12 cellular contexts compared by ENCODE assay signal in genomic region chr3:169667710-169668080, GRCh38. TPM values are rescaled to one million over a fixed set of nuclear protein-coding genes. Genes with fewer than 3 reads are reported as not detected.
DNase-seq lines count a peak whose midpoint lies in the region; ATAC-seq and TF ChIP-seq lines count a peak whose summit lies in the region.
"Had no signal": no experiment of that assay in that cellular context is flagged by ENCODE, and none has a peak within 500 bp of the region (broad histone marks: within the 10 kb centered on the region; RNA-seq: fewer than 3 reads in every experiment).

No MANE protein-coding gene starts in this region.

- peaks cover 31 to 43% (median 40%) of the 10 kb centered on the region in 3 donors for H3K4me1 Mint-ChIP-seq in naive B cell
- H3K4me1 Mint-ChIP-seq in CD14-positive monocyte: peaks cover 37% of the 10 kb centered on the region

- intact Hi-C loops in left ventricle myocardium inferior (cut with micrococcal nuclease) (loop anchor here (5.0 to 10.0 kb wide), 2 partner anchors 520 to 623 kb away; no protein-coding TSS in a partner anchor), mammary epithelial cell (cut with micrococcal nuclease) (loop anchor here (1.0 to 10.0 kb wide), 3 partner anchors 163 to 715 kb away; no protein-coding TSS in a partner anchor), aorta (cut with DNase I) (loop anchor here (5.0 to 10.0 kb wide), 6 partner anchors 100 to 625 kb away; partner anchors contain the start of genes ACTRT3 (in 1 of the 2) and TERC (in 1 of the 2)), dorsolateral prefrontal cortex (cut with DNase I) (loop anchor here in 1 of 2 donors (10.0 kb wide), 2 partner anchors 443 to 803 kb away; no protein-coding TSS in a partner anchor), CD14-positive monocyte (cut with micrococcal nuclease) (no loop called here)

- H3K4me2 ChIP-seq in mammary epithelial cell (ENCODE audit: insufficient read depth, low read depth, low read length): peak overlapping the region; percentile 14

- H3K27ac ChIP-seq in left ventricle myocardium inferior (replicated peaks) (no peak overlapping the region), right atrium auricular region (no peak overlapping the region), mammary epithelial cell (ENCODE audit: insufficient read depth, low read depth, low read length) (no peak overlapping the region), aorta (ENCODE audit: low read depth in 1 of 2, low read length in 2 of 2) (no peak overlapping the region), dorsolateral prefrontal cortex (no peak overlapping the region)
- H3K27ac ChIP-seq: BLaER1 treated with 17β-estradiol and CSF1 and Interleukin-3, amounts not matched to agents 10 nM and 100 nM had no signal

- H3K4me3 Mint-ChIP-seq in naive B cell: peak overlapping the region in 6 of 8 donors; percentile 47 to 88 (median 68)
- peak overlapping the region in 1 of 2 donors; percentile 85 for H3K4me3 Mint-ChIP-seq in CD14-positive monocyte

- CTCF ChIA-PET in mammary epithelial cell (lab: Charles Lee; ENCODE audit: low non-redundant PET): interaction anchor here (0.9 kb wide), 1 partner anchor 646 kb away, joined by 6 read pairs; no protein-coding TSS in a partner anchor

- no peaks in the 10 kb centered on the region for H3K79me2 ChIP-seq in mammary epithelial cell (ENCODE audit: insufficient read depth, low read length)

- no peak for TF ChIP-seq CTCF in left ventricle myocardium inferior (IDR thresholded peaks at IDR 0.05; ENCODE audit: borderline replicate concordance)
- no peak for TF ChIP-seq CTCF in right atrium auricular region (IDR thresholded peaks at IDR 0.05)
- no peak for TF ChIP-seq CTCF in mammary epithelial cell (conservative IDR thresholded peaks at IDR 0.05 in 1 of 2, IDR thresholded peaks at IDR 0.05 in 1 of 2; ENCODE audit: extremely low read depth in 1 of 2, insufficient read depth in 1 of 2, low read depth in 1 of 2, low read length in 2 of 2)
- TF ChIP-seq CTCF in dorsolateral prefrontal cortex (IDR thresholded peaks at IDR 0.05 in 54 of 56, conservative IDR thresholded peaks at IDR 0.05 in 2 of 56; ENCODE audit: low read depth in 1 of 56, partially characterized antibody in 56 of 56): no peak
- no peak for TF ChIP-seq CTCF in CD14-positive monocyte (IDR thresholded peaks at IDR 0.05)

- peaks cover 98% of the 10 kb centered on the region for H3K27me3 ChIP-seq in left ventricle myocardium inferior (ENCODE audit: low read depth)
- peaks cover 8 to 20% of the 10 kb centered on the region in 2 donors for H3K27me3 ChIP-seq in right atrium auricular region
- H3K27me3 ChIP-seq in mammary epithelial cell (ENCODE audit: insufficient read depth, low read length): peaks cover 55% of the 10 kb centered on the region
- no peaks in the 10 kb centered on the region for H3K27me3 ChIP-seq in aorta (ENCODE audit: control insufficient read depth in 1 of 2, insufficient read depth in 2 of 2, low read length in 1 of 2)
- H3K27me3 ChIP-seq in dorsolateral prefrontal cortex: peaks cover 28 to 100% (median 91%) of the 10 kb centered on the region in 45 donors

- H2AFZ ChIP-seq in mammary epithelial cell (ENCODE audit: low read depth, low read length): no peak overlapping the region

- DNase-seq in left ventricle myocardium inferior (no peak), right atrium auricular region (ENCODE audit: low spot score) (no peak), mammary epithelial cell (no peak), naive B cell (no peak), aorta (no peak), dorsolateral prefrontal cortex (no peak), CD14-positive monocyte (ENCODE audit: low spot score) (no peak)
- no peak for DNase-seq in activated CD4-positive, CD25-positive, alpha-beta regulatory T cell (lab: John Stamatoyannopoulos, UW)
- DNase-seq: activated effector memory CD4-positive, alpha-beta T cell treated with anti-CD3 and anti-CD28 coated beads, Interleukin-2, amount 50 U/mL, for 16 hours; NCI-H446 treated with DMSO at 0.1 percent for 48 hours had no signal

- dilution Hi-C loops in mammary epithelial cell (cut with HindIII; ENCODE audit: low sequenced_read_pairs): no loop called here

- BruUV-seq in mammary epithelial cell (replicated peaks; lab: Mats Ljungman, UMichigan): no TSS peak

- H3K4me3 ChIP-seq in left ventricle myocardium inferior (peak overlapping the region; percentile 70), right atrium auricular region (no peak overlapping the region), mammary epithelial cell (replicated peaks in 1 of 3; ENCODE audit: insufficient read depth in 1 of 3, low read depth in 2 of 3, low read length in 3 of 3) (no peak overlapping the region), aorta (ENCODE audit: low read length in 2 of 2) (peak overlapping the region; percentile 31 to 64), dorsolateral prefrontal cortex (peak overlapping the region in 3 of 59 donors; percentile 47 to 61 (median 57))

- in situ Hi-C loops in mammary epithelial cell (cut with MboI; ENCODE audit: low sequenced_read_pairs in 2 of 2): loop anchor here (10.0 kb wide), 2 partner anchors 523 to 533 kb away; no protein-coding TSS in a partner anchor

- 9% methylated on average over 9 of the region's 10 CpGs for WGBS in mammary epithelial cell (ENCODE audit: low coverage, missing lambda C conversion rate)
- WGBS in aorta, 2 donors: 19% methylated on average over 10 of the region's 10 CpGs

- no peaks in the 10 kb centered on the region for H4K20me1 ChIP-seq in mammary epithelial cell (ENCODE audit: insufficient read depth, low read length)

- H3K4me1 ChIP-seq in left ventricle myocardium inferior (peaks cover 35% of the 10 kb centered on the region), right atrium auricular region (peaks cover 0 to 12% of the 10 kb centered on the region in 2 donors), mammary epithelial cell (ENCODE audit: insufficient read depth, low read length) (peaks cover 16% of the 10 kb centered on the region), aorta (ENCODE audit: control insufficient read depth in 1 of 2, insufficient read depth in 2 of 2, low read length in 2 of 2) (no peaks in the 10 kb centered on the region)

- H3K27me3 Mint-ChIP-seq in naive B cell (peaks cover 78 to 92% (median 85%) of the 10 kb centered on the region in 3 donors), CD14-positive monocyte (ENCODE audit: low read depth in 3 of 3) (peaks cover 89 to 94% (median 89%) of the 10 kb centered on the region in 3 donors)

- H3K36me3 Mint-ChIP-seq in naive B cell (peaks cover 0 to 27% of the 10 kb centered on the region in 2 donors), CD14-positive monocyte (peaks cover 4 to 8% of the 10 kb centered on the region in 2 donors)

- H3K9ac ChIP-seq in mammary epithelial cell (ENCODE audit: insufficient read depth, low read length): no peak overlapping the region
- H3K9ac ChIP-seq: BLaER1 treated with 17β-estradiol and CSF1 and Interleukin-3, amounts not matched to agents 10 nM and 100 nM had no signal

- peak overlapping the region in 2 of 6 donors; percentile 41 to 82 for H3K27ac Mint-ChIP-seq in naive B cell
- H3K27ac Mint-ChIP-seq in CD14-positive monocyte: no peak overlapping the region

- H3K9me3 ChIP-seq in left ventricle myocardium inferior (replicated peaks) (peaks cover under 1% of the 10 kb centered on the region), right atrium auricular region (peaks cover 0 to 2% of the 10 kb centered on the region in 2 donors), mammary epithelial cell (replicated peaks; ENCODE audit: insufficient read depth, low read length) (no peaks in the 10 kb centered on the region), aorta (ENCODE audit: control insufficient read depth, low read length) (no peaks in the 10 kb centered on the region)

- H3K9me3 Mint-ChIP-seq in naive B cell (peaks cover 0 to 25% (median 3%) of the 10 kb centered on the region in 7 donors), CD14-positive monocyte (peaks cover 0 to 19% (median 6%) of the 10 kb centered on the region in 7 donors)

- H3K36me3 ChIP-seq in left ventricle myocardium inferior: no peaks in the 10 kb centered on the region
- no peaks in the 10 kb centered on the region for H3K36me3 ChIP-seq in right atrium auricular region
- H3K36me3 ChIP-seq in mammary epithelial cell (ENCODE audit: insufficient read depth, low read length): no peaks in the 10 kb centered on the region
- no peaks in the 10 kb centered on the region for H3K36me3 ChIP-seq in aorta (ENCODE audit: control insufficient read depth in 1 of 2, insufficient read depth in 2 of 2, low read length in 1 of 2)
- H3K36me3 ChIP-seq: BLaER1 treated with 17β-estradiol and CSF1 and Interleukin-3, amounts not matched to agents 10 nM and 100 nM had no signal

- ATAC-seq in naive B cell (ENCODE audit: low read depth in 2 of 2): no peak
- ATAC-seq in aorta (ENCODE audit: low FRiP score): no peak
- ATAC-seq: HCT116 had no signal

RNA-seq across cellular contexts. Expression of gene MECOM, which starts 4.2 kb away (rescaled TPM):
- 18.1 TPM for total RNA-seq in left ventricle myocardium inferior
- 10 to 100 TPM; 11.1 to 17.6 TPM for total RNA-seq in right atrium auricular region
- total RNA-seq in mammary epithelial cell: 10 to 100 TPM in 1 of 2 donors, 1 to 10 TPM in 1; 3.5 to 10.9 TPM
- polyA plus RNA-seq in mammary epithelial cell: 6.5 TPM
- polyA minus RNA-seq in mammary epithelial cell: 6.0 TPM
- not detected for polyA plus RNA-seq in naive B cell (ENCODE audit: low read depth in 6 of 6)
- 10 to 100 TPM; 36.5 to 73.7 TPM for total RNA-seq in aorta
- polyA plus RNA-seq in aorta: 10 to 100 TPM in 1 of 2 donors, 1 to 10 TPM in 1; 9.8 to 11.9 TPM
- total RNA-seq in dorsolateral prefrontal cortex: 10 to 100 TPM in 51 of 120 experiments, 1 to 10 TPM in 69; 4.0 to 25.0 (median 9.4) TPM
- polyA plus RNA-seq in CD14-positive monocyte: not detected

Comparison
In these comparisons a context has a peak if more than half of its experiments do, and no peak if none do; other contexts are left out.
1. H3K4me3 ChIP-seq: peak in left ventricle myocardium inferior (single experiment) and aorta (2 of 2); none in right atrium auricular region (0 of 2) and mammary epithelial cell (0 of 3).
2. intact Hi-C loops: an anchor here in left ventricle myocardium inferior (5.0 to 10.0 kb wide), mammary epithelial cell (1.0 to 10.0 kb wide) and aorta (5.0 to 10.0 kb wide); none called in CD14-positive monocyte.